In genomic region chr11:113189909-113190667, GRCh38 we compare ENCODE assay signal across 13 cellular contexts.
DNase-seq lines count a peak whose midpoint lies in the region; ATAC-seq, FAIRE-seq and TF ChIP-seq lines count a peak whose summit lies in the region.
"Had no signal": no experiment of that assay in that cellular context is flagged by ENCODE, and none has a peak within 500 bp of the region (broad histone marks: within the 10 kb centered on the region; RNA-seq: fewer than 3 reads in every experiment).

No MANE protein-coding gene starts in this region.

- H3K9ac ChIP-seq in endodermal cell (ENCODE audit: extremely low read depth, low read length, poor library complexity, severe bottlenecking), result no peak overlapping the region
- H3K9ac ChIP-seq: BLaER1 had no signal

- intact Hi-C loops in left lung (cut with DNase I), result no loop called here

- H3K36me3 ChIP-seq in left lung (no peaks in the 10 kb centered on the region), endodermal cell (ENCODE audit: control insufficient read depth, insufficient read depth, low read length) (no peaks in the 10 kb centered on the region)
- H3K36me3 ChIP-seq: BLaER1, tibial artery had no signal

- POLR2A ChIA-PET in A549 (lab: Yijun Ruan, JAX), result no interaction called here

- H3K4me1 ChIP-seq in A549 (peaks cover 11% of the 10 kb centered on the region; the same call in 1 of the 3 replicates), left lung (peaks cover 0 to 8% of the 10 kb centered on the region in 2 donors), endodermal cell (ENCODE audit: control insufficient read depth, insufficient read depth, low read length) (peaks cover 17% of the 10 kb centered on the region)
- H3K4me1 ChIP-seq: BLaER1 had no signal

- TF ChIP-seq CTCF in A549 (IDR thresholded peaks at IDR 0.05) (no peak), astrocyte of the spinal cord (IDR thresholded peaks at IDR 0.05; ENCODE audit: low read depth, low read length) (no peak), left lung (IDR thresholded peaks at IDR 0.05) (no peak), endodermal cell (conservative IDR thresholded peaks at IDR 0.05) (no peak)

- no peaks in the 10 kb centered on the region for H3K9me3 Mint-ChIP-seq in endodermal cell
- no peaks in the 10 kb centered on the region for H3K9me3 Mint-ChIP-seq in activated CD8-positive, alpha-beta memory T cell treated with anti-CD3 and anti-CD28 coated beads, Interleukin-2, amount 10 ng/mL, durations not matched to agents 7 days and 5 days (ENCODE audit: low read depth)

- peaks cover 37% of the 10 kb centered on the region for H3K4me1 Mint-ChIP-seq in endodermal cell
- no peaks in the 10 kb centered on the region for H3K4me1 Mint-ChIP-seq in activated CD8-positive, alpha-beta memory T cell treated with anti-CD3 and anti-CD28 coated beads, Interleukin-2, amount 10 ng/mL, durations not matched to agents 7 days and 5 days

- H3K4me3 Mint-ChIP-seq in endodermal cell, result no peak overlapping the region
- H3K4me3 Mint-ChIP-seq in activated CD8-positive, alpha-beta memory T cell treated with anti-CD3 and anti-CD28 coated beads, Interleukin-2, amount 10 ng/mL, durations not matched to agents 7 days and 5 days, result no peak overlapping the region

- in situ Hi-C loops in astrocyte of the spinal cord (cut with HindIII; ENCODE audit: low sequenced_read_pairs), result no loop called here

- 43% methylated on average over 8 of the region's 8 CpGs for WGBS in A549 (ENCODE audit: missing lambda C conversion rate)
- WGBS in endodermal cell (ENCODE audit: insufficient coverage in 1 of 2, insufficient read length in 1 of 2), 2 experiments, result 94 to 95% methylated on average over 5 to 8 of the region's 8 CpGs

- H3K36me3 Mint-ChIP-seq in endodermal cell (ENCODE audit: low read depth), result no peaks in the 10 kb centered on the region
- no peaks in the 10 kb centered on the region for H3K36me3 Mint-ChIP-seq in activated CD8-positive, alpha-beta memory T cell treated with anti-CD3 and anti-CD28 coated beads, Interleukin-2, amount 10 ng/mL, durations not matched to agents 7 days and 5 days

- TF ChIP-seq POLR2A in A549 (IDR thresholded peaks at IDR 0.05; ENCODE audit: low read length) (no peak), GM12892 (IDR thresholded peaks at IDR 0.05; ENCODE audit: low read depth, low read length) (no peak)

- no peak for TF ChIP-seq EP300 in A549 (IDR thresholded peaks at IDR 0.05)

- ATAC-seq in A549, result peak; percentile 47 to 73; a peak in 5 of 6 replicates
- peak; percentile 51 for ATAC-seq in left lung
- no peak for ATAC-seq in activated CD8-positive, alpha-beta memory T cell treated with anti-CD3 and anti-CD28 coated beads, Interleukin-2, amount 10 ng/mL, durations not matched to agents 7 days and 5 days
- ATAC-seq: Panc1 had no signal

- peak overlapping the region; percentile 31; the same call in 2 of the 3 replicates for H3K4me2 ChIP-seq in A549
- H3K4me2 ChIP-seq: BLaER1 had no signal

- CTCF ChIA-PET in A549 (lab: Yijun Ruan, JAX), result no interaction called here
- CTCF ChIA-PET in activated CD8-positive, alpha-beta memory T cell treated with anti-CD3 and anti-CD28 coated beads, Interleukin-2, amount 10 ng/mL, durations not matched to agents 7 days and 5 days (lab: Charles Lee), result no interaction called here

- H3K27ac ChIP-seq in A549 (peak overlapping the region in 1 of 2 experiments; percentile 33; a peak in 2 of 6 replicates), left lung (no peak overlapping the region), endodermal cell (ENCODE audit: low read depth, low read length) (no peak overlapping the region)
- H3K27ac ChIP-seq: BLaER1, tibial artery had no signal

- H3K4me3 ChIP-seq in A549 (no peak overlapping the region), astrocyte of the spinal cord (ENCODE audit: low read depth, low read length) (no peak overlapping the region), left lung (no peak overlapping the region), endodermal cell (ENCODE audit: low read length) (no peak overlapping the region)
- H3K4me3 ChIP-seq: BLaER1, lung, tibial artery had no signal

- H3K27me3 ChIP-seq in left lung (no peaks in the 10 kb centered on the region), endodermal cell (ENCODE audit: control insufficient read depth, insufficient read depth, low read length, poor library complexity, severe bottlenecking) (no peaks in the 10 kb centered on the region)
- H3K27me3 ChIP-seq: BLaER1, tibial artery had no signal

- peaks cover 10% of the 10 kb centered on the region for H3K27me3 Mint-ChIP-seq in endodermal cell (ENCODE audit: insufficient read depth)
- H3K27me3 Mint-ChIP-seq in activated CD8-positive, alpha-beta memory T cell treated with anti-CD3 and anti-CD28 coated beads, Interleukin-2, amount 10 ng/mL, durations not matched to agents 7 days and 5 days, result peaks cover 30% of the 10 kb centered on the region

- H3K9me3 ChIP-seq in A549 (no peaks in the 10 kb centered on the region), left lung (no peaks in the 10 kb centered on the region), endodermal cell (ENCODE audit: control insufficient read depth, low read length) (no peaks in the 10 kb centered on the region)
- H3K9me3 ChIP-seq: BLaER1, tibial artery had no signal

- FAIRE-seq in A549 (lab: Jason Lieb, UNC) (no peak), GM12892 (lab: Jason Lieb, UNC) (no peak)

- H3K27ac Mint-ChIP-seq in endodermal cell, result no peak overlapping the region
- H3K27ac Mint-ChIP-seq in activated CD8-positive, alpha-beta memory T cell treated with anti-CD3 and anti-CD28 coated beads, Interleukin-2, amount 10 ng/mL, durations not matched to agents 7 days and 5 days, result no peak overlapping the region

- DNase-seq in A549 (ENCODE audit: low read depth in 1 of 2, low spot score in 1 of 2) (peak; percentile 7 to 53), M059J (ENCODE audit: low read depth) (peak; percentile 87), astrocyte of the spinal cord (ENCODE audit: low read depth, low spot score) (peak; percentile 63), left lung (no peak), GM12892 (ENCODE audit: insufficient read length) (no peak), endodermal cell (no peak), NCI-H526 (lab: John Stamatoyannopoulos, UW) (no peak)
- no peak for DNase-seq in activated CD8-positive, alpha-beta memory T cell treated with anti-CD3 and anti-CD28 coated beads, Interleukin-2, amount 10 ng/mL, durations not matched to agents 7 days and 5 days
- DNase-seq: cortex of kidney had no signal

- TF ChIP-seq RAD21 in A549 (conservative IDR thresholded peaks at IDR 0.05 in 1 of 2, IDR thresholded peaks at IDR 0.05 in 1 of 2), result no peak

TF ChIP-seq in A549, 52 proteins besides CTCF, POLR2A, EP300 and RAD21:
- TF ChIP-seq NFE2L2 (conservative IDR thresholded peaks at IDR 0.05; ENCODE audit: low read length) (no peak; the same call in 1 of the 2 replicates), MAFK (IDR thresholded peaks at IDR 0.05; ENCODE audit: partially characterized antibody) (peak; percentile 68)
TF ChIP-seq in A549: peak in this region for 1.

Comparison
In these comparisons a context has a peak if more than half of its experiments do, and no peak if none do; other contexts are left out.
1. DNase-seq: peak in A549 (2 of 2), M059J (single experiment) and astrocyte of the spinal cord (single experiment); none in left lung (0 of 2), GM12892 (single experiment), endodermal cell (single experiment), activated CD8-positive, alpha-beta memory T cell treated with anti-CD3 and anti-CD28 coated beads, Interleukin-2, amount 10 ng/mL, durations not matched to agents 7 days and 5 days (single experiment) and NCI-H526 (0 of 2).